ENCODE assay signal across 8 cellular contexts in the genomic region with DNA sequence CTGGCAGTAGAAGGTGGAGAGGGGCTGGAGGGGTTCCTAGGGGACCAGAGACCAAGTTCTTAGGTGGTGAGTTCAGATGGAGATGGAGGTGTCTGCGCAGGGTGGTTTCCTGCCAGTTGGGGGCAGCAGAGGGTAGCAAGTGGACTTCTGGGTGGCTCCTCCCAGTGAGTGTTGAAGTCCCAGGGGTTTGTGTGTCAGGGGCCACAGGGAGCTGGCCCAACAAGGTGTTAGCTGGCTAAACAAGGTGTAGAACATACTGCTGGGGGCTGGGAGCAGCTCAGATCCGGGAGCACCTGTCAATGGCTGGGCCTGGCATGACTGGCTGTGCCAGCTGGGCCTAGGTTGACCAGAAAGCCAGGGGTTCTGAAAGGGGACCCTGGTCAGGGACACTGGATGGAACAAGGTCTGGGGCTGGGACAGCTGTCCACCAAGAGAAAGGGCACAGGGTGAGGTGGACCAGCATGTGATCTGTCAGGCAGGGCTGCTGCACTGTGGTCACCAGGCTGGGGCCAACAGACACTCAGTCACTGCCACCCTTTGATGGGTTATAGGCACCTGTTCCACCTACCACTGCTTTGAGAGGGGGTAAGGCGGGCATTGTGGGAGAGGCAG. TPM values are rescaled to one million over a fixed set of nuclear protein-coding genes. Genes with fewer than 3 reads are reported as not detected.
DNase-seq lines count a peak whose midpoint lies in the region; TF ChIP-seq lines count a peak whose summit lies in the region.

No MANE protein-coding gene starts in this region.

- DNase-seq in AG10803 (ENCODE audit: low read depth) (peak; percentile 62), GM13977 (ENCODE audit: low spot score) (peak; percentile 86), HUDEP-2 (lab: John Stamatoyannopoulos, UW; ENCODE audit: unreplicated experiment in 76 of 76) (peak in 57 of 76 experiments; percentile 3 to 78 (median 42)), RWPE1 (ENCODE audit: low spot score) (peak; percentile 89), amniotic stem cell (lab: John Stamatoyannopoulos, UW) (peak; percentile 19), right atrium auricular region (ENCODE audit: low spot score) (peak; percentile 84), GF-D8 (lab: John Stamatoyannopoulos, UW) (no peak)

- H3K4me1 ChIP-seq in right atrium auricular region (peaks cover 0 to 49% of the 10 kb centered on the region in 2 donors), rectal smooth muscle tissue (ENCODE audit: control insufficient read depth, insufficient read depth, low read length) (peaks cover 4% of the 10 kb centered on the region)

- in situ Hi-C loops in GM13977 (cut with MboI; ENCODE audit: low pct_unique_long_range_greater_than_20kb, low sequenced_read_pairs, unreplicated experiment), result loop anchor here (25.0 kb wide), 1 partner anchor 300 kb away; no protein-coding TSS in a partner anchor

- CTCF ChIA-PET in RWPE1 (lab: Yijun Ruan, JAX), result interaction anchor here (0.5 to 1.5 kb wide), 27 partner anchors 9 to 319 kb away, joined by 3 to 17 read pairs (median 4); no protein-coding TSS in a partner anchor

- POLR2A ChIA-PET in RWPE1 (lab: Yijun Ruan, JAX; ENCODE audit: low non-redundant PET), result no interaction called here

- no peaks in the 10 kb centered on the region for H3K9me3 ChIP-seq in right atrium auricular region

- no peak overlapping the region for H3K4me3 ChIP-seq in AG10803 (ENCODE audit: low read length)
- no peak overlapping the region for H3K4me3 ChIP-seq in right atrium auricular region
- H3K4me3 ChIP-seq in rectal smooth muscle tissue (ENCODE audit: low read length), result no peak overlapping the region

- TF ChIP-seq CTCF in AG10803 (conservative IDR thresholded peaks at IDR 0.05; ENCODE audit: low read length), result peak; percentile 92
- peak; percentile 89 for TF ChIP-seq CTCF in GM13977 (IDR thresholded peaks at IDR 0.05; ENCODE audit: extremely low read depth, insufficient read depth, missing control alignments)
- TF ChIP-seq CTCF in RWPE1 (conservative IDR thresholded peaks at IDR 0.05; ENCODE audit: low read depth), result peak; percentile 97
- TF ChIP-seq CTCF in right atrium auricular region (IDR thresholded peaks at IDR 0.05), result peak; percentile 59 to 89

- no peak overlapping the region for H3K9ac ChIP-seq in rectal smooth muscle tissue (ENCODE audit: low read length)

- no peaks in the 10 kb centered on the region for H3K36me3 ChIP-seq in right atrium auricular region
- H3K36me3 ChIP-seq in rectal smooth muscle tissue (ENCODE audit: control insufficient read depth, insufficient read depth, low read length), result no peaks in the 10 kb centered on the region

- no peak overlapping the region for H3K27ac ChIP-seq in RWPE1
- peak overlapping the region; percentile 39 to 51 for H3K27ac ChIP-seq in right atrium auricular region
- peak overlapping the region; percentile 26 for H3K27ac ChIP-seq in rectal smooth muscle tissue (ENCODE audit: low read depth, low read length)

- no peaks in the 10 kb centered on the region for H3K27me3 ChIP-seq in right atrium auricular region
- H3K27me3 ChIP-seq in rectal smooth muscle tissue (ENCODE audit: control insufficient read depth, insufficient read depth, low read length), result no peaks in the 10 kb centered on the region

RNA-seq across cellular contexts. Expression of gene DAB2IP, which starts 35.6 kb away (rescaled TPM):
- 10 to 100 TPM; 38.0 to 47.0 TPM for total RNA-seq in right atrium auricular region
